ENCODE assay signal across 1 cellular context in the genomic region with DNA sequence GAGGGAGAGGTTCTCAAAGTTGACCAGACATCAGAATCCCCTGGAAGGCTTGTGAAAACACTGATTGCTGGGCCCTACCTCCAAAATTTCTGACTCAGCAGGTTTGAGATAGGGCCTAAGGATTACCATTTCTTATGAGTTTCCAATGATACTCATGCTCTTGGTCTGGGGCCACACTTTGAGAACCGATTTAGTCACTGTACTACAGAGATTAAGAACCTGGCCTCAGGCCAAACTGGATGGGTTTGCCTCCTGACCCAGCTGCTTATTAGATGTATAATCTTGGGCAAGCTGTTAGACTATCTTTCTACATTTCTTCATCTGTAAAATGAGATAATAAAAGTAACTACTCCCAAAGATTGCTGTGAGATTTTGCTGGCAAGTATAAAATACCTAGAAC.
TF ChIP-seq lines count a peak whose summit lies in the region.

No MANE protein-coding gene starts in this region.

TF ChIP-seq in K562, 482 proteins besides CTCF, POLR2A, EP300 and RAD21 (continued from another document):
- TF ChIP-seq CXXC5 (CRISPR knock-in tag; IDR thresholded peaks at IDR 0.05) (peak; percentile 19; the same call in 1 of the 2 replicates), TEAD2 (tag; IDR thresholded peaks at IDR 0.05) (no peak), TEAD4 (IDR thresholded peaks at IDR 0.05; ENCODE audit: low read length) (peak; percentile 91), TEAD4 (CRISPR knock-in tag; IDR thresholded peaks at IDR 0.05; ENCODE audit: borderline replicate concordance) (no peak), FOXJ2 (tag; IDR thresholded peaks at IDR 0.05) (peak; percentile 61; the same call in 1 of the 2 replicates), MTA2 (IDR thresholded peaks at IDR 0.05; ENCODE audit: low read depth) (peak; percentile 49; the same call in 1 of the 2 replicates), CBFA2T3 (IDR thresholded peaks at IDR 0.05) (peak; percentile 88), SMAD4 (CRISPR knock-in tag; conservative IDR thresholded peaks at IDR 0.05) (peak; percentile 42; the same call in 1 of the 2 replicates), NCOR1 (IDR thresholded peaks at IDR 0.05) (peak; percentile 64), PML (IDR thresholded peaks at IDR 0.05; ENCODE audit: low read length) (peak; percentile 79), SP1 (CRISPR knock-in tag; IDR thresholded peaks at IDR 0.05) (no peak), SMARCA4 (IDR thresholded peaks at IDR 0.05) (peak; percentile 29; the same call in 1 of the 2 replicates), TRIM24 (IDR thresholded peaks at IDR 0.05) (peak; percentile 35 to 37; a peak in 2 of 4 replicates), EHMT2 (IDR thresholded peaks at IDR 0.05) (no peak), TAL1 (IDR thresholded peaks at IDR 0.05) (peak; percentile 81), NFIC (IDR thresholded peaks at IDR 0.05) (peak; percentile 94), RCOR1 (IDR thresholded peaks at IDR 0.05; ENCODE audit: borderline replicate concordance in 1 of 2, low read depth in 2 of 2, low read length in 2 of 2) (peak in 1 of 2 experiments; percentile 68; a peak in 1 of 4 replicates), MAFG (tag; conservative IDR thresholded peaks at IDR 0.05) (peak; percentile 92), HDAC3 (IDR thresholded peaks at IDR 0.05; ENCODE audit: borderline replicate concordance, partially characterized antibody) (peak; percentile 48), MAFF (IDR thresholded peaks at IDR 0.05; ENCODE audit: low read length) (peak; percentile 80), POLR2AphosphoS5 (IDR thresholded peaks at IDR 0.05; ENCODE audit: control insufficient read depth, insufficient read depth, low read depth, low read length) (peak; percentile 47; the same call in 1 of the 2 replicates), ZNF766 (CRISPR knock-in tag; conservative IDR thresholded peaks at IDR 0.05) (peak; percentile 29; the same call in 1 of the 2 replicates), KLF16 (IDR thresholded peaks at IDR 0.05) (peak; percentile 80)
- TF ChIP-seq, protein P1, sequence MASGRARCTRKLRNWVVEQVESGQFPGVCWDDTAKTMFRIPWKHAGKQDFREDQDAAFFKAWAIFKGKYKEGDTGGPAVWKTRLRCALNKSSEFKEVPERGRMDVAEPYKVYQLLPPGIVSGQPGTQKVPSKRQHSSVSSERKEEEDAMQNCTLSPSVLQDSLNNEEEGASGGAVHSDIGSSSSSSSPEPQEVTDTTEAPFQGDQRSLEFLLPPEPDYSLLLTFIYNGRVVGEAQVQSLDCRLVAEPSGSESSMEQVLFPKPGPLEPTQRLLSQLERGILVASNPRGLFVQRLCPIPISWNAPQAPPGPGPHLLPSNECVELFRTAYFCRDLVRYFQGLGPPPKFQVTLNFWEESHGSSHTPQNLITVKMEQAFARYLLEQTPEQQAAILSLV (tag; IDR thresholded peaks at IDR 0.05): no peak
- TF ChIP-seq, protein P2, sequence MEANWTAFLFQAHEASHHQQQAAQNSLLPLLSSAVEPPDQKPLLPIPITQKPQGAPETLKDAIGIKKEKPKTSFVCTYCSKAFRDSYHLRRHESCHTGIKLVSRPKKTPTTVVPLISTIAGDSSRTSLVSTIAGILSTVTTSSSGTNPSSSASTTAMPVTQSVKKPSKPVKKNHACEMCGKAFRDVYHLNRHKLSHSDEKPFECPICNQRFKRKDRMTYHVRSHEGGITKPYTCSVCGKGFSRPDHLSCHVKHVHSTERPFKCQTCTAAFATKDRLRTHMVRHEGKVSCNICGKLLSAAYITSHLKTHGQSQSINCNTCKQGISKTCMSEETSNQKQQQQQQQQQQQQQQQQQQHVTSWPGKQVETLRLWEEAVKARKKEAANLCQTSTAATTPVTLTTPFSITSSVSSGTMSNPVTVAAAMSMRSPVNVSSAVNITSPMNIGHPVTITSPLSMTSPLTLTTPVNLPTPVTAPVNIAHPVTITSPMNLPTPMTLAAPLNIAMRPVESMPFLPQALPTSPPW (CRISPR knock-in tag; IDR thresholded peaks at IDR 0.05): peak; percentile 26; the same call in 1 of the 2 replicates
- TF ChIP-seq, protein P3, sequence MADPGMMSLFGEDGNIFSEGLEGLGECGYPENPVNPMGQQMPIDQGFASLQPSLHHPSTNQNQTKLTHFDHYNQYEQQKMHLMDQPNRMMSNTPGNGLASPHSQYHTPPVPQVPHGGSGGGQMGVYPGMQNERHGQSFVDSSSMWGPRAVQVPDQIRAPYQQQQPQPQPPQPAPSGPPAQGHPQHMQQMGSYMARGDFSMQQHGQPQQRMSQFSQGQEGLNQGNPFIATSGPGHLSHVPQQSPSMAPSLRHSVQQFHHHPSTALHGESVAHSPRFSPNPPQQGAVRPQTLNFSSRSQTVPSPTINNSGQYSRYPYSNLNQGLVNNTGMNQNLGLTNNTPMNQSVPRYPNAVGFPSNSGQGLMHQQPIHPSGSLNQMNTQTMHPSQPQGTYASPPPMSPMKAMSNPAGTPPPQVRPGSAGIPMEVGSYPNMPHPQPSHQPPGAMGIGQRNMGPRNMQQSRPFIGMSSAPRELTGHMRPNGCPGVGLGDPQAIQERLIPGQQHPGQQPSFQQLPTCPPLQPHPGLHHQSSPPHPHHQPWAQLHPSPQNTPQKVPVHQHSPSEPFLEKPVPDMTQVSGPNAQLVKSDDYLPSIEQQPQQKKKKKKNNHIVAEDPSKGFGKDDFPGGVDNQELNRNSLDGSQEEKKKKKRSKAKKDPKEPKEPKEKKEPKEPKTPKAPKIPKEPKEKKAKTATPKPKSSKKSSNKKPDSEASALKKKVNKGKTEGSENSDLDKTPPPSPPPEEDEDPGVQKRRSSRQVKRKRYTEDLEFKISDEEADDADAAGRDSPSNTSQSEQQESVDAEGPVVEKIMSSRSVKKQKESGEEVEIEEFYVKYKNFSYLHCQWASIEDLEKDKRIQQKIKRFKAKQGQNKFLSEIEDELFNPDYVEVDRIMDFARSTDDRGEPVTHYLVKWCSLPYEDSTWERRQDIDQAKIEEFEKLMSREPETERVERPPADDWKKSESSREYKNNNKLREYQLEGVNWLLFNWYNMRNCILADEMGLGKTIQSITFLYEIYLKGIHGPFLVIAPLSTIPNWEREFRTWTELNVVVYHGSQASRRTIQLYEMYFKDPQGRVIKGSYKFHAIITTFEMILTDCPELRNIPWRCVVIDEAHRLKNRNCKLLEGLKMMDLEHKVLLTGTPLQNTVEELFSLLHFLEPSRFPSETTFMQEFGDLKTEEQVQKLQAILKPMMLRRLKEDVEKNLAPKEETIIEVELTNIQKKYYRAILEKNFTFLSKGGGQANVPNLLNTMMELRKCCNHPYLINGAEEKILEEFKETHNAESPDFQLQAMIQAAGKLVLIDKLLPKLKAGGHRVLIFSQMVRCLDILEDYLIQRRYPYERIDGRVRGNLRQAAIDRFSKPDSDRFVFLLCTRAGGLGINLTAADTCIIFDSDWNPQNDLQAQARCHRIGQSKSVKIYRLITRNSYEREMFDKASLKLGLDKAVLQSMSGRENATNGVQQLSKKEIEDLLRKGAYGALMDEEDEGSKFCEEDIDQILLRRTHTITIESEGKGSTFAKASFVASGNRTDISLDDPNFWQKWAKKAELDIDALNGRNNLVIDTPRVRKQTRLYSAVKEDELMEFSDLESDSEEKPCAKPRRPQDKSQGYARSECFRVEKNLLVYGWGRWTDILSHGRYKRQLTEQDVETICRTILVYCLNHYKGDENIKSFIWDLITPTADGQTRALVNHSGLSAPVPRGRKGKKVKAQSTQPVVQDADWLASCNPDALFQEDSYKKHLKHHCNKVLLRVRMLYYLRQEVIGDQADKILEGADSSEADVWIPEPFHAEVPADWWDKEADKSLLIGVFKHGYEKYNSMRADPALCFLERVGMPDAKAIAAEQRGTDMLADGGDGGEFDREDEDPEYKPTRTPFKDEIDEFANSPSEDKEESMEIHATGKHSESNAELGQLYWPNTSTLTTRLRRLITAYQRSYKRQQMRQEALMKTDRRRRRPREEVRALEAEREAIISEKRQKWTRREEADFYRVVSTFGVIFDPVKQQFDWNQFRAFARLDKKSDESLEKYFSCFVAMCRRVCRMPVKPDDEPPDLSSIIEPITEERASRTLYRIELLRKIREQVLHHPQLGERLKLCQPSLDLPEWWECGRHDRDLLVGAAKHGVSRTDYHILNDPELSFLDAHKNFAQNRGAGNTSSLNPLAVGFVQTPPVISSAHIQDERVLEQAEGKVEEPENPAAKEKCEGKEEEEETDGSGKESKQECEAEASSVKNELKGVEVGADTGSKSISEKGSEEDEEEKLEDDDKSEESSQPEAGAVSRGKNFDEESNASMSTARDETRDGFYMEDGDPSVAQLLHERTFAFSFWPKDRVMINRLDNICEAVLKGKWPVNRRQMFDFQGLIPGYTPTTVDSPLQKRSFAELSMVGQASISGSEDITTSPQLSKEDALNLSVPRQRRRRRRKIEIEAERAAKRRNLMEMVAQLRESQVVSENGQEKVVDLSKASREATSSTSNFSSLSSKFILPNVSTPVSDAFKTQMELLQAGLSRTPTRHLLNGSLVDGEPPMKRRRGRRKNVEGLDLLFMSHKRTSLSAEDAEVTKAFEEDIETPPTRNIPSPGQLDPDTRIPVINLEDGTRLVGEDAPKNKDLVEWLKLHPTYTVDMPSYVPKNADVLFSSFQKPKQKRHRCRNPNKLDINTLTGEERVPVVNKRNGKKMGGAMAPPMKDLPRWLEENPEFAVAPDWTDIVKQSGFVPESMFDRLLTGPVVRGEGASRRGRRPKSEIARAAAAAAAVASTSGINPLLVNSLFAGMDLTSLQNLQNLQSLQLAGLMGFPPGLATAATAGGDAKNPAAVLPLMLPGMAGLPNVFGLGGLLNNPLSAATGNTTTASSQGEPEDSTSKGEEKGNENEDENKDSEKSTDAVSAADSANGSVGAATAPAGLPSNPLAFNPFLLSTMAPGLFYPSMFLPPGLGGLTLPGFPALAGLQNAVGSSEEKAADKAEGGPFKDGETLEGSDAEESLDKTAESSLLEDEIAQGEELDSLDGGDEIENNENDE (IDR thresholded peaks at IDR 0.05; ENCODE audit: low read depth, low read length): no peak
